10 cellular contexts compared by ENCODE assay signal in genomic region chr17:42891539-42892152, GRCh38. TPM values are rescaled to one million over a fixed set of nuclear protein-coding genes. Genes with fewer than 3 reads are reported as not detected.
DNase-seq lines count a peak whose midpoint lies in the region; ATAC-seq and TF ChIP-seq lines count a peak whose summit lies in the region.
"Had no signal": no experiment of that assay in that cellular context is flagged by ENCODE, and none has a peak within 500 bp of the region (broad histone marks: within the 10 kb centered on the region; RNA-seq: fewer than 3 reads in every experiment).

No MANE protein-coding gene starts in this region.

- TF ChIP-seq CTCF in heart left ventricle (IDR thresholded peaks at IDR 0.05) = no peak
- no peak for TF ChIP-seq CTCF in nephron (IDR thresholded peaks at IDR 0.05; ENCODE audit: unreplicated experiment in 3 of 3)
- no peak for TF ChIP-seq CTCF in uterus (IDR thresholded peaks at IDR 0.05)

- intact Hi-C loops in heart left ventricle (cut with DNase I) (loop anchor here in 1 of 10 donors (5.0 kb wide), 1 partner anchor 44 kb away; no protein-coding TSS in a partner anchor), uterus (cut with DNase I; ENCODE audit: low total_unique reads) (no loop called here)

- TF ChIP-seq POLR2A in heart left ventricle (IDR thresholded peaks at IDR 0.05) (no peak), uterus (IDR thresholded peaks at IDR 0.05) (no peak)

- H3K4me1 Mint-ChIP-seq in nephron = peaks cover 16% of the 10 kb centered on the region

- no peaks in the 10 kb centered on the region for H3K36me3 ChIP-seq in heart left ventricle
- no peaks in the 10 kb centered on the region for H3K36me3 ChIP-seq in uterus

- H3K4me3 Mint-ChIP-seq in nephron = peak overlapping the region in 2 of 3 experiments; percentile 10 to 15

- H3K9me3 ChIP-seq in heart left ventricle (no peaks in the 10 kb centered on the region), uterus (no peaks in the 10 kb centered on the region)

- H3K27me3 ChIP-seq in heart left ventricle (no peaks in the 10 kb centered on the region), uterus (no peaks in the 10 kb centered on the region)

- H3K27me3 Mint-ChIP-seq in nephron (ENCODE audit: low read depth) = peaks cover 5% of the 10 kb centered on the region

- DNase-seq in NCI-H748 (lab: John Stamatoyannopoulos, UW; ENCODE audit: unreplicated experiment) (peak; percentile 20), NCI-H748 treated with DMSO at 0.1 percent for 48 hours (lab: John Stamatoyannopoulos, UW) (no peak), heart left ventricle (peak; percentile 67 to 81 (median 70)), uterus (peak; percentile 44 to 46), dedifferentiated amniotic fluid mesenchymal stem cell (ENCODE audit: extremely low spot score) (no peak), HT-29 (ENCODE audit: low spot score) (no peak)
- no peak for DNase-seq in activated CD8-positive, alpha-beta memory T cell treated with anti-CD3 and anti-CD28 coated beads, Interleukin-2, amount 50 U/mL, for 4 hours
- DNase-seq: activated T-cell treated with anti-CD3 and anti-CD28 coated beads, Interleukin-2, amount 50 U/mL, for 48 hours; MM.1S had no signal

- H3K9me3 Mint-ChIP-seq in nephron = no peaks in the 10 kb centered on the region

- 22 to 27% (median 24%) methylated on average over 10 of the region's 10 CpGs for WGBS in heart left ventricle, 4 donors

- H3K4me1 ChIP-seq in heart left ventricle (peaks cover 5 to 60% (median 36%) of the 10 kb centered on the region in 12 donors), uterus (peaks cover 0 to 5% of the 10 kb centered on the region in 2 donors)

- H3K4me3 ChIP-seq in heart left ventricle (no peak overlapping the region), uterus (no peak overlapping the region)

- H3K27ac ChIP-seq in heart left ventricle = peak overlapping the region; percentile 72 to 95 (median 83)
- H3K27ac ChIP-seq in uterus = peak overlapping the region; percentile 76 to 89

- peak; percentile 94 to 97 (median 96) for ATAC-seq in heart left ventricle

- H3K36me3 Mint-ChIP-seq in nephron (ENCODE audit: low read depth) = no peaks in the 10 kb centered on the region

- H3K27ac Mint-ChIP-seq in nephron = peak overlapping the region; percentile 95

RNA-seq across cellular contexts. Expression of gene G6PC1, which starts 9.0 kb away (rescaled TPM):
- total RNA-seq in heart left ventricle (not detected), uterus (not detected)
- polyA plus RNA-seq in heart left ventricle = not detected
- total RNA-seq in HT-29 (2014; rRNA removed; shearing (Covaris generic)) = not detected in 2 replicates

RNA-seq across cellular contexts. Expression of gene AOC3, which starts 40.6 kb away (rescaled TPM):
- total RNA-seq in heart left ventricle (10 to 100 TPM in 4 of 9 donors, 1 to 10 TPM in 5; 3.9 to 55.4 (median 9.2) TPM), uterus (10 to 100 TPM; 11.8 to 86.2 (median 15.5) TPM)
- 10 to 100 TPM; 10.2 to 11.8 TPM for polyA plus RNA-seq in heart left ventricle
- 0.23 TPM in 1 of 2 replicates, not detected in the other for total RNA-seq in HT-29 (2014; rRNA removed; shearing (Covaris generic))

RNA-seq across cellular contexts. Expression of gene AOC2, which starts 47.3 kb away (rescaled TPM):
- total RNA-seq in heart left ventricle (under 1 TPM; 0.21 to 0.88 (median 0.44) TPM), uterus (1 to 10 TPM in 3 of 4 donors, not detected in 1; 1.3 to 5.3 (median 3.0) TPM)
- polyA plus RNA-seq in heart left ventricle = under 1 TPM; 0.23 to 0.50 TPM
- 1.6 and 1.8 TPM in 2 replicates for total RNA-seq in HT-29 (2014; rRNA removed; shearing (Covaris generic))

RNA-seq across cellular contexts. Expression of gene PSME3, which starts 58.4 kb away (rescaled TPM):
- total RNA-seq in heart left ventricle (100 to 1,000 TPM in 1 of 9 donors, 10 to 100 TPM in 8; 59.7 to 105 (median 67.7) TPM), uterus (10 to 100 TPM in 3 of 4 donors, 1 to 10 TPM in 1; 9.7 to 74.3 (median 46.0) TPM)
- polyA plus RNA-seq in heart left ventricle = 100 to 1,000 TPM in 1 of 2 donors, 10 to 100 TPM in 1; 47.4 to 157 TPM
- 96.8 and 142 TPM in 2 replicates for total RNA-seq in HT-29 (2014; rRNA removed; shearing (Covaris generic))

Comparison
In these comparisons a context has a peak if more than half of its experiments do, and no peak if none do; other contexts are left out.
1. DNase-seq: peak in NCI-H748 (single experiment), heart left ventricle (5 of 5) and uterus (2 of 2); none in NCI-H748 treated with DMSO at 0.1 percent for 48 hours (single experiment), dedifferentiated amniotic fluid mesenchymal stem cell (single experiment), activated CD8-positive, alpha-beta memory T cell treated with anti-CD3 and anti-CD28 coated beads, Interleukin-2, amount 50 U/mL, for 4 hours (single experiment) and HT-29 (single experiment).